In genomic region chr16:30053376-30054015, GRCh38 we compare ENCODE assay signal across 9 cellular contexts. TPM values are rescaled to one million over a fixed set of nuclear protein-coding genes. Genes with fewer than 3 reads are reported as not detected.
DNase-seq lines count a peak whose midpoint lies in the region; ATAC-seq, FAIRE-seq and TF ChIP-seq lines count a peak whose summit lies in the region.
"Had no signal": no experiment of that assay in that cellular context is flagged by ENCODE, and none has a peak within 500 bp of the region (broad histone marks: within the 10 kb centered on the region; RNA-seq: fewer than 3 reads in every experiment).

No MANE protein-coding gene starts in this region.

- no peak for FAIRE-seq in bronchial epithelial cell (lab: Jason Lieb, UNC)

- ATAC-seq in lung (ENCODE audit: insufficient read depth, low FRiP score) (peak; percentile 29), HG02884 (IDR thresholded peaks at IDR 0.05; ENCODE audit: unreplicated experiment) (no peak)

- peak overlapping the region; percentile 68 for H3K4me3 ChIP-seq in MG63
- peak overlapping the region; percentile 58 for H3K4me3 ChIP-seq in bronchial epithelial cell (ENCODE audit: low read depth, low read length)
- peak overlapping the region; percentile 45 for H3K4me3 ChIP-seq in lung
- H3K4me3 ChIP-seq in urinary bladder (ENCODE audit: low read depth, low read length), result peak overlapping the region; percentile 53

- 5 to 7% methylated on average over 19 of the region's 19 CpGs for WGBS in lung, 2 donors
- 5% methylated on average over 19 of the region's 19 CpGs for WGBS in urinary bladder

- H3K27me3 ChIP-seq in MG63, result no peaks in the 10 kb centered on the region
- H3K27me3 ChIP-seq in bronchial epithelial cell (ENCODE audit: control insufficient read depth, insufficient read depth, low read length), result no peaks in the 10 kb centered on the region
- no peaks in the 10 kb centered on the region for H3K27me3 ChIP-seq in lung (ENCODE audit: control insufficient read depth, insufficient read depth)

- peak overlapping the region in 1 of 2 donors; percentile 40 for H3K27ac ChIP-seq in lung (ENCODE audit: low read depth in 1 of 2, low read length in 1 of 2)
- no peak overlapping the region for H3K27ac ChIP-seq in urinary bladder (ENCODE audit: low read depth)

- H3K36me3 ChIP-seq in MG63, result peaks cover 7% of the 10 kb centered on the region
- H3K36me3 ChIP-seq in bronchial epithelial cell (ENCODE audit: control insufficient read depth, insufficient read depth, low read length), result no peaks in the 10 kb centered on the region
- no peaks in the 10 kb centered on the region for H3K36me3 ChIP-seq in lung (ENCODE audit: control insufficient read depth in 2 of 2, insufficient read depth in 2 of 2, low read length in 2 of 2)
- H3K36me3 ChIP-seq in urinary bladder (ENCODE audit: insufficient read depth), result no peaks in the 10 kb centered on the region

- peaks cover 0 to 6% of the 10 kb centered on the region in 2 donors for H3K4me1 ChIP-seq in lung (ENCODE audit: control insufficient read depth in 2 of 2, insufficient read depth in 2 of 2, low read length in 2 of 2)
- H3K4me1 ChIP-seq in urinary bladder (ENCODE audit: insufficient read depth), result no peaks in the 10 kb centered on the region

- TF ChIP-seq CTCF in bronchial epithelial cell (IDR thresholded peaks at IDR 0.05; ENCODE audit: insufficient read depth, low read length, severe bottlenecking), result no peak
- TF ChIP-seq CTCF in lung (IDR thresholded peaks at IDR 0.05; ENCODE audit: control extremely low read depth, extremely low read depth), result no peak

- DNase-seq in DMS79 treated with DMSO at 0.1 percent for 48 hours (lab: John Stamatoyannopoulos, UW) (peak; percentile 23), DMS79 (lab: John Stamatoyannopoulos, UW) (no peak), MG63 (peak; percentile 59), bronchial epithelial cell (ENCODE audit: low read depth) (peak; percentile 41), lung (ENCODE audit: low spot score) (no peak), HuH-7.5 (ENCODE audit: low spot score) (no peak)

- H3K9me3 ChIP-seq in MG63 (no peaks in the 10 kb centered on the region), lung (ENCODE audit: control insufficient read depth in 2 of 2, insufficient read depth in 1 of 2, low read length in 1 of 2) (no peaks in the 10 kb centered on the region)

RNA-seq across cellular contexts. Expression of gene ALDOA, which starts 12.1 kb away (rescaled TPM):
- total RNA-seq in MG63 (2014; rRNA removed; shearing (Covaris generic); ENCODE audit: low replicate concordance), result 911 and 1,101 TPM in 2 replicates
- total RNA-seq in bronchial epithelial cell, result 496 and 527 TPM in 2 replicates
- total RNA-seq in lung, result 1,000 to 10,000 TPM in 1 of 2 donors, 100 to 1,000 TPM in 1; 265 to 1,167 TPM
- polyA plus RNA-seq in lung, result 1,000 to 10,000 TPM in 1 of 2 donors, 100 to 1,000 TPM in 1; 756 to 1,371 TPM
- 126 TPM for total RNA-seq in urinary bladder
- polyA plus RNA-seq in urinary bladder, result 1,530 TPM

RNA-seq across cellular contexts. Expression of gene PPP4C, which starts 22.3 kb away (rescaled TPM):
- 127 and 193 TPM in 2 replicates for total RNA-seq in MG63 (2014; rRNA removed; shearing (Covaris generic); ENCODE audit: low replicate concordance)
- total RNA-seq in bronchial epithelial cell (249 and 310 TPM in 2 replicates), lung (10 to 100 TPM; 51.7 to 90.7 TPM), urinary bladder (56.2 TPM)
- polyA plus RNA-seq in lung (100 to 1,000 TPM; 113 to 143 TPM), urinary bladder (93.8 TPM)

RNA-seq across cellular contexts. Expression of gene TLCD3B, which starts 22.4 kb away (rescaled TPM):
- 0.20 TPM in 1 of 2 replicates, not detected in the other for total RNA-seq in MG63 (2014; rRNA removed; shearing (Covaris generic); ENCODE audit: low replicate concordance)
- not detected in 2 replicates for total RNA-seq in bronchial epithelial cell
- total RNA-seq in lung, result under 1 TPM in 1 of 2 donors, not detected in 1; 0.43 TPM
- under 1 TPM in 1 of 2 donors, not detected in 1; 0.03 TPM for polyA plus RNA-seq in lung
- 0.32 TPM for total RNA-seq in urinary bladder
- 0.22 TPM for polyA plus RNA-seq in urinary bladder

RNA-seq across cellular contexts. Expression of gene C16orf92, which starts 30.5 kb away (rescaled TPM):
- total RNA-seq in MG63 (2014; rRNA removed; shearing (Covaris generic); ENCODE audit: low replicate concordance), result not detected in 2 replicates
- total RNA-seq in bronchial epithelial cell (not detected in 2 replicates), lung (not detected), urinary bladder (not detected)
- polyA plus RNA-seq in lung (not detected), urinary bladder (not detected)
- polyA plus RNA-seq: adipose tissue had no signal

RNA-seq across cellular contexts. Expression of gene TBX6, which starts 38.2 kb away (rescaled TPM):
- total RNA-seq in MG63 (2014; rRNA removed; shearing (Covaris generic); ENCODE audit: low replicate concordance), result 0.30 TPM in 1 of 2 replicates, not detected in the other
- total RNA-seq in bronchial epithelial cell (0.26 and 0.90 TPM in 2 replicates), lung (1 to 10 TPM in 1 of 2 donors, under 1 TPM in 1; 0.60 to 1.7 TPM), urinary bladder (0.79 TPM)
- polyA plus RNA-seq in lung (1 to 10 TPM; 1.1 to 1.6 TPM), urinary bladder (2.2 TPM)

Comparison
In these comparisons a context has a peak if more than half of its experiments do, and no peak if none do; other contexts are left out.
1. DNase-seq: peak in DMS79 treated with DMSO at 0.1 percent for 48 hours (single experiment), MG63 (single experiment) and bronchial epithelial cell (single experiment); none in DMS79 (single experiment), lung (single experiment) and HuH-7.5 (single experiment).
2. Peak in every context shown above with its lines, with median percentiles within 50 percentile points of each other: H3K4me3 ChIP-seq.